ENCODE assay signal across 8 cellular contexts in genomic region chr1:156213644-156213966, GRCh38. TPM values are rescaled to one million over a fixed set of nuclear protein-coding genes. Genes with fewer than 3 reads are reported as not detected.
DNase-seq lines count a peak whose midpoint lies in the region; ATAC-seq and TF ChIP-seq lines count a peak whose summit lies in the region.

No MANE protein-coding gene starts in this region.

- H3K27me3 ChIP-seq in NT2/D1 (ENCODE audit: insufficient read depth, insufficient read length) (no peaks in the 10 kb centered on the region), endocrine pancreas (ENCODE audit: control insufficient read depth, insufficient read depth, low read length) (no peaks in the 10 kb centered on the region), neuron (ENCODE audit: insufficient read depth, low read length) (no peaks in the 10 kb centered on the region)

- peak overlapping the region; percentile 96 to 99 (median 98) for H3K27ac Mint-ChIP-seq in CD14-positive monocyte

- DNase-seq in CD14-positive monocyte (ENCODE audit: low spot score) = no peak
- no peak for DNase-seq in NT2/D1 (ENCODE audit: low read depth, low spot score)
- no peak for DNase-seq in RPMI8226
- DNase-seq in stimulated activated naive CD4-positive, alpha-beta T cell treated with Interleukin-2 at 50 U/mL for 16 hours (lab: John Stamatoyannopoulos, UW) = no peak

- H3K4me1 Mint-ChIP-seq in CD14-positive monocyte = peaks cover 33% of the 10 kb centered on the region

- no peak for ATAC-seq in HG03460 (IDR thresholded peaks at IDR 0.05; ENCODE audit: unreplicated experiment)
- ATAC-seq in HG02759 (IDR thresholded peaks at IDR 0.05; ENCODE audit: unreplicated experiment) = no peak

- H3K4me3 ChIP-seq in NT2/D1 (ENCODE audit: insufficient read length, low read depth) (peak overlapping the region; percentile 93), endocrine pancreas (ENCODE audit: control insufficient read depth, insufficient read depth, low read length) (peak overlapping the region; percentile 42), neuron (ENCODE audit: low read length) (peak overlapping the region; percentile 99)

- H3K4me3 Mint-ChIP-seq in CD14-positive monocyte = peak overlapping the region; percentile 87 to 95

- intact Hi-C loops in CD14-positive monocyte (cut with micrococcal nuclease) = no loop called here

- H3K27me3 Mint-ChIP-seq in CD14-positive monocyte (ENCODE audit: low read depth in 3 of 3) = peaks cover 0 to 2% (median 0%) of the 10 kb centered on the region in 3 donors

- no peaks in the 10 kb centered on the region for H3K9me3 Mint-ChIP-seq in CD14-positive monocyte

- TF ChIP-seq CTCF in CD14-positive monocyte (IDR thresholded peaks at IDR 0.05) = no peak

- H2AFZ ChIP-seq in neuron (ENCODE audit: low read depth, low read length) = peak overlapping the region; percentile 35

- H3K36me3 Mint-ChIP-seq in CD14-positive monocyte = peaks cover 33 to 54% of the 10 kb centered on the region in 2 donors

- peak overlapping the region; percentile 97 for H3K9ac ChIP-seq in NT2/D1 (ENCODE audit: insufficient read length, low read depth)
- peak overlapping the region; percentile 92 for H3K9ac ChIP-seq in endocrine pancreas (ENCODE audit: control insufficient read depth, insufficient read depth, low read length)

- peaks cover 6% of the 10 kb centered on the region for H3K4me1 ChIP-seq in NT2/D1 (ENCODE audit: insufficient read depth, insufficient read length)
- peaks cover 4% of the 10 kb centered on the region for H3K4me1 ChIP-seq in endocrine pancreas (ENCODE audit: control insufficient read depth, insufficient read depth, low read length)
- peaks cover 10% of the 10 kb centered on the region for H3K4me1 ChIP-seq in neuron (ENCODE audit: insufficient read depth, low read length)

- H3K36me3 ChIP-seq in NT2/D1 (ENCODE audit: insufficient read depth, insufficient read length, low read length) (peaks cover 59% of the 10 kb centered on the region), endocrine pancreas (ENCODE audit: control insufficient read depth, insufficient read depth, low read length) (no peaks in the 10 kb centered on the region), neuron (ENCODE audit: insufficient read depth, low read length) (peaks cover 31% of the 10 kb centered on the region)

- no peaks in the 10 kb centered on the region for H3K9me3 ChIP-seq in NT2/D1 (ENCODE audit: insufficient read depth, low read length)
- H3K9me3 ChIP-seq in endocrine pancreas (ENCODE audit: control insufficient read depth, low read length) = no peaks in the 10 kb centered on the region
- no peaks in the 10 kb centered on the region for H3K9me3 ChIP-seq in neuron (ENCODE audit: low read length)

RNA-seq across cellular contexts. Expression of gene PMF1, which starts 0.8 kb away (rescaled TPM):
- polyA plus RNA-seq in CD14-positive monocyte = 10 to 100 TPM; 86.1 to 90.4 TPM

RNA-seq across cellular contexts. Expression of gene SLC25A44, which starts 19.7 kb away (rescaled TPM):
- 10 to 100 TPM; 17.1 to 28.8 TPM for polyA plus RNA-seq in CD14-positive monocyte

RNA-seq across cellular contexts. Expression of gene BGLAP, which starts 28.4 kb away (rescaled TPM):
- not detected for polyA plus RNA-seq in CD14-positive monocyte

RNA-seq across cellular contexts. Expression of gene PAQR6, which starts 34.3 kb away (rescaled TPM):
- not detected for polyA plus RNA-seq in CD14-positive monocyte

Comparison
In these comparisons a context has a peak if more than half of its experiments do, and no peak if none do; other contexts are left out.
1. H3K4me3 ChIP-seq: peak in every context shown above with its lines; median percentile 99 in neuron; 93 in NT2/D1; 42 in endocrine pancreas.